ENCODE assay signal across 8 cellular contexts in genomic region chr18:69400976-69401474, GRCh38. TPM values are rescaled to one million over a fixed set of nuclear protein-coding genes. Genes with fewer than 3 reads are reported as not detected.
DNase-seq lines count a peak whose midpoint lies in the region; ATAC-seq and TF ChIP-seq lines count a peak whose summit lies in the region.

No MANE protein-coding gene starts in this region.

- peak overlapping the region; percentile 88 for H3K4me3 ChIP-seq in HUES6 (ENCODE audit: low read depth, low read length)
- peak overlapping the region; percentile 82 for H3K4me3 ChIP-seq in coronary artery
- peak overlapping the region; percentile 58 for H3K4me3 ChIP-seq in lower lobe of right lung

- ATAC-seq in lower lobe of right lung (peak; percentile 36 to 42), HG02870 (IDR thresholded peaks at IDR 0.05; ENCODE audit: unreplicated experiment) (no peak)

- intact Hi-C loops in lower lobe of right lung (cut with DNase I): no loop called here

- H3K36me3 ChIP-seq in HUES6 (ENCODE audit: control insufficient read depth, insufficient read depth, low read length) (no peaks in the 10 kb centered on the region), lower lobe of right lung (no peaks in the 10 kb centered on the region)

- H3K4me1 ChIP-seq in HUES6 (ENCODE audit: control insufficient read depth, insufficient read depth, low read length): peaks cover 14% of the 10 kb centered on the region
- H3K4me1 ChIP-seq in lower lobe of right lung: peaks cover 15% of the 10 kb centered on the region

- TF ChIP-seq CTCF in coronary artery (IDR thresholded peaks at IDR 0.05) (no peak), lower lobe of right lung (IDR thresholded peaks at IDR 0.05) (no peak)

- H3K27me3 ChIP-seq in HUES6 (ENCODE audit: control insufficient read depth, insufficient read depth, low read length): peaks cover 58% of the 10 kb centered on the region
- peaks cover 32% of the 10 kb centered on the region for H3K27me3 ChIP-seq in lower lobe of right lung (ENCODE audit: low read depth)

- H3K9me3 ChIP-seq in HUES6 (ENCODE audit: control insufficient read depth, insufficient read depth, low read depth, low read length): no peaks in the 10 kb centered on the region
- no peaks in the 10 kb centered on the region for H3K9me3 ChIP-seq in lower lobe of right lung

- peak overlapping the region; percentile 73 for H3K9ac ChIP-seq in HUES6 (ENCODE audit: low read length)

- H3K27ac ChIP-seq in HUES6 (ENCODE audit: low read depth, low read length) (no peak overlapping the region), coronary artery (peak overlapping the region; percentile 85 to 92), lower lobe of right lung (peak overlapping the region; percentile 56)

- DNase-seq in AG08396 (ENCODE audit: low spot score): peak; percentile 65
- peak; percentile 75 for DNase-seq in coronary artery (ENCODE audit: low spot score)
- peak; percentile 42 for DNase-seq in lower lobe of right lung
- DNase-seq in globus pallidus (ENCODE audit: low spot score): no peak
- DNase-seq in NCI-H774 (lab: John Stamatoyannopoulos, UW): no peak
- DNase-seq in stimulated activated CD4-positive, alpha-beta T cell treated with anti-CD3 and anti-CD28 coated beads, Interleukin-4, amount 100 ng/mL, for 4 hours: no peak

RNA-seq across cellular contexts. Expression of gene DOK6, which starts 0.3 kb away (rescaled TPM):
- 3.2 TPM for total RNA-seq in lower lobe of right lung

Comparison
In these comparisons a context has a peak if more than half of its experiments do, and no peak if none do; other contexts are left out.
1. DNase-seq: peak in AG08396 (single experiment), coronary artery (single experiment) and lower lobe of right lung (single experiment); none in globus pallidus (single experiment), NCI-H774 (single experiment) and stimulated activated CD4-positive, alpha-beta T cell treated with anti-CD3 and anti-CD28 coated beads, Interleukin-4, amount 100 ng/mL, for 4 hours (0 of 2).
2. Peak in every context shown above with its lines, with median percentiles within 50 percentile points of each other: H3K4me3 ChIP-seq.